1 cellular context compared by ENCODE assay signal in genomic region chrX:103805860-103806259, GRCh38.
TF ChIP-seq lines count a peak whose summit lies in the region.

No MANE protein-coding gene starts in this region.

TF ChIP-seq in HepG2, 621 proteins besides CTCF, POLR2A, EP300 and RAD21 (continued from another document and continues in another):
- TF ChIP-seq NFKB2 (CRISPR knock-in tag; IDR thresholded peaks at IDR 0.05; ENCODE audit: borderline replicate concordance) (no peak), SP1 (IDR thresholded peaks at IDR 0.05) (no peak), SP1 (CRISPR knock-in tag; IDR thresholded peaks at IDR 0.05) (no peak), RBM22 (optimal IDR thresholded peaks at IDR 0.05; ENCODE audit: low read length) (no peak), SMARCE1 (IDR thresholded peaks at IDR 0.05; ENCODE audit: borderline replicate concordance) (no peak), NR1H2 (CRISPR knock-in tag; IDR thresholded peaks at IDR 0.05; ENCODE audit: borderline replicate concordance, low read depth) (no peak), BRCA1 (CRISPR knock-in tag; IDR thresholded peaks at IDR 0.05) (no peak), RFXANK (CRISPR knock-in tag; IDR thresholded peaks at IDR 0.05) (no peak), TAF1 (CRISPR knock-in tag; IDR thresholded peaks at IDR 0.05) (no peak), ZNF709 (CRISPR knock-in tag; IDR thresholded peaks at IDR 0.05) (no peak), KDM5A (IDR thresholded peaks at IDR 0.05; ENCODE audit: borderline replicate concordance, low read length) (no peak), CC2D1A (CRISPR knock-in tag; IDR thresholded peaks at IDR 0.05) (no peak), EEA1 (CRISPR knock-in tag; IDR thresholded peaks at IDR 0.05; ENCODE audit: borderline replicate concordance) (no peak), ZBTB10 (CRISPR knock-in tag; IDR thresholded peaks at IDR 0.05; ENCODE audit: borderline replicate concordance) (no peak), FOXP4 (CRISPR knock-in tag; IDR thresholded peaks at IDR 0.05) (0 out of 2 replicates have a peak, but pooled peaks have one; percentile 59), ZNF136 (CRISPR knock-in tag; IDR thresholded peaks at IDR 0.05; ENCODE audit: low read depth) (no peak), ZBTB44 (CRISPR knock-in tag; IDR thresholded peaks at IDR 0.05) (no peak), ZNF660 (CRISPR knock-in tag; IDR thresholded peaks at IDR 0.05; ENCODE audit: borderline replicate concordance, low read depth) (no peak), PTBP1 (IDR thresholded peaks at IDR 0.05; ENCODE audit: low read depth, low read length, poor library complexity, severe bottlenecking) (no peak), BCL6 (CRISPR knock-in tag; IDR thresholded peaks at IDR 0.05) (peak; percentile 58; the same call in 1 of the 2 replicates), SOX13 (IDR thresholded peaks at IDR 0.05) (no peak), SOX13 (CRISPR knock-in tag; conservative IDR thresholded peaks at IDR 0.05 in 1 of 2, IDR thresholded peaks at IDR 0.05 in 1 of 2) (peak in 1 of 2 experiments; percentile 77; a peak in 2 of 4 replicates), RCOR2 (CRISPR knock-in tag; IDR thresholded peaks at IDR 0.05) (no peak), RARA (CRISPR knock-in tag; IDR thresholded peaks at IDR 0.05) (peak; percentile 74), NFKBIZ (CRISPR knock-in tag; IDR thresholded peaks at IDR 0.05) (no peak), NFIB (CRISPR knock-in tag; IDR thresholded peaks at IDR 0.05; ENCODE audit: borderline replicate concordance) (no peak), ZNF503 (CRISPR knock-in tag; IDR thresholded peaks at IDR 0.05) (no peak), GLMP (CRISPR knock-in tag; IDR thresholded peaks at IDR 0.05; ENCODE audit: borderline replicate concordance) (no peak), DPF2 (CRISPR knock-in tag; IDR thresholded peaks at IDR 0.05; ENCODE audit: borderline replicate concordance, low read depth) (no peak), ZNF335 (CRISPR knock-in tag; IDR thresholded peaks at IDR 0.05) (no peak), ZNF800 (CRISPR knock-in tag; IDR thresholded peaks at IDR 0.05) (no peak), SALL1 (CRISPR knock-in tag; IDR thresholded peaks at IDR 0.05) (peak; percentile 33; the same call in 1 of the 2 replicates), NCOA2 (CRISPR knock-in tag; IDR thresholded peaks at IDR 0.05) (peak; percentile 69), HNRNPH1 (optimal IDR thresholded peaks at IDR 0.05; ENCODE audit: low read depth, low read length) (no peak), FOSL2 (CRISPR knock-in tag; IDR thresholded peaks at IDR 0.05) (peak; percentile 91), TFE3 (CRISPR knock-in tag; IDR thresholded peaks at IDR 0.05) (no peak), ZBTB14 (CRISPR knock-in tag; IDR thresholded peaks at IDR 0.05) (no peak), TP53 (CRISPR knock-in tag; conservative IDR thresholded peaks at IDR 0.05) (no peak), GPBP1L1 (CRISPR knock-in tag; IDR thresholded peaks at IDR 0.05) (no peak), TCF12 (IDR thresholded peaks at IDR 0.05) (no peak), TCF12 (CRISPR knock-in tag; IDR thresholded peaks at IDR 0.05) (no peak), HDAC6 (IDR thresholded peaks at IDR 0.05; ENCODE audit: low read depth, low read length) (no peak), ZNF496 (CRISPR knock-in tag; IDR thresholded peaks at IDR 0.05; ENCODE audit: insufficient replicate concordance) (no peak), SIX1 (CRISPR knock-in tag; IDR thresholded peaks at IDR 0.05; ENCODE audit: borderline replicate concordance) (no peak), HDAC1 (CRISPR knock-in tag; IDR thresholded peaks at IDR 0.05) (peak; percentile 30; the same call in 1 of the 2 replicates), MIER3 (CRISPR knock-in tag; IDR thresholded peaks at IDR 0.05; ENCODE audit: borderline replicate concordance) (no peak), LRRFIP1 (CRISPR knock-in tag; conservative IDR thresholded peaks at IDR 0.05) (no peak), CHD2 (IDR thresholded peaks at IDR 0.05; ENCODE audit: low read depth, low read length) (no peak), ETV5 (CRISPR knock-in tag; IDR thresholded peaks at IDR 0.05; ENCODE audit: borderline replicate concordance) (no peak), ZNF746 (CRISPR knock-in tag; IDR thresholded peaks at IDR 0.05) (no peak)
